Comparison of ENCODE assay signal across 1 cellular context in the genomic region with DNA sequence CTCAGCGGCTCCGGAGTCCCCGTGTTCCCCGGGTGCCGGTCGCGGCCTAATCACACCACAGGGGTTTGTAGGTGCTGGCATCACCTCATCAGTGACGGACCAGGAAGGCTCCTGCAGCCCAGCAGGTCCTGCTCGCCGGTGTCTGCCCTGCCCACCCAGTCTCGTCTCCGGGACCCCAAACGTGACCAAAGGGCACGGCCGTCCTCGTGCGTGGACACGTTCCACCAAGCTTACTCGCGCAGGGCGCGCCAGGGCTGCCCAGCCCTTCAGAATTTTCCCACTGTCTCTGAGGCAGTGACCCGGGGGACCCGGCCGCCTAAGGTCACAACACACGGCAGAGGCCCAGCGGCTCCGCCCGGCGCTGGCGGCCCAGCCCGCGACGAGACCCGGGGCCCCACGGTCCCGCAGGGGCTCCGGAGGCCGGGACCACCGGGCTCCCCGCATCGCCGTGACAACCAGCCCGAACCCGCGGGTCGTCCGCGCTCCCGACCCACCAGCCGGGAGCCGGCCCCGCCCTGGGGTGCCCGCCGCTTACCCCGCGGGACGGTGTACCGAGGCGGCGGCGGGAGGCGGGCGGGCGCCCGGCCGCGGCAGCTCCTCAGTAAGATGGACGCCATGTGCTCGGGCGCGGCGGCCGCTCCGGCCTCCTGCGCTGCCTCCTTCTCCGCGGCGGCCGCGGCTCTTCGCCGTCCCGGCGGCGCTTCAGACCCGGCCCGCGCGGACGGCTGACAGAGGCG.
TF ChIP-seq lines count a peak whose summit lies in the region.

No MANE protein-coding gene starts in this region.

TF ChIP-seq in IMR-90, 13 proteins besides CTCF, POLR2A, EP300 and RAD21:
- TF ChIP-seq BHLHE40 (IDR thresholded peaks at IDR 0.05; ENCODE audit: low read depth, low read length) (peak; percentile 63; the same call in 1 of the 2 replicates), MAZ (IDR thresholded peaks at IDR 0.05; ENCODE audit: borderline replicate concordance, low read depth, low read length) (no peak; the same call in 1 of the 2 replicates), CEBPB (IDR thresholded peaks at IDR 0.05; ENCODE audit: low read depth, low read length) (no peak), MXI1 (IDR thresholded peaks at IDR 0.05; ENCODE audit: borderline replicate concordance, low read depth, low read length) (peak; percentile 83; the same call in 1 of the 2 replicates)
TF ChIP-seq in IMR-90: peak in this region for 2.
